ENCODE assay signal across 28 cellular contexts in genomic region chr19:33727331-33728028, GRCh38.
A peak's percentile ranks its signal among the peaks of the same experiment; 100 is the strongest.
DNase-seq lines count a peak whose midpoint lies in the region; ATAC-seq and TF ChIP-seq lines count a peak whose summit lies in the region.
"Had no signal": no experiment of that assay in that cellular context is flagged by ENCODE, and none has a peak within 500 bp of the region (broad histone marks: within the 10 kb centered on the region; RNA-seq: fewer than 3 reads in every experiment).

No MANE protein-coding gene starts in this region.

- H4K20me1 ChIP-seq in GM23338 (replicated peaks; ENCODE audit: insufficient read depth) = no peaks in the 10 kb centered on the region
- H4K20me1 ChIP-seq in osteoblast (ENCODE audit: insufficient read depth, low read length) = no peaks in the 10 kb centered on the region

- H3K27me3 ChIP-seq in GM23338 (ENCODE audit: insufficient read depth) (no peaks in the 10 kb centered on the region), osteoblast (ENCODE audit: insufficient read depth, low read length) (no peaks in the 10 kb centered on the region)
- H3K27me3 ChIP-seq: cardiac muscle cell had no signal

- H3K27ac Mint-ChIP-seq in GM23338 = peak overlapping the region; percentile 52; the same call in 1 of the 2 replicates
- H3K27ac Mint-ChIP-seq: activated CD4-positive, alpha-beta memory T cell treated with anti-CD3 and anti-CD28 coated beads for 36 hours; activated naive CD4-positive, alpha-beta T cell treated with anti-CD3 and anti-CD28 coated beads, Interleukin-2, amount 50 U/mL, for 24 hours; activated T-helper 1 cell treated with anti-CD3 and anti-CD28 coated beads, Interleukin-12 subunit alpha, Interleukin-12 subunit beta, Interleukin-2, Interleukin-4 antibody, amounts not matched to agents 30 ng/mL and 10 ng/mL and 1 ng/mL, durations not matched to agents 14 hours and 24 hours and 36 hours; effector memory CD8-positive, alpha-beta T cell; progenitor cell of endocrine pancreas; stimulated activated effector memory CD8-positive, alpha-beta T cell treated with anti-CD3 and anti-CD28 coated beads, Interleukin-12 subunit alpha, Interleukin-12 subunit beta, amount 100 ng/mL, for 72 hours; T-cell had no signal

- H3K79me2 ChIP-seq in GM23338 (replicated peaks; ENCODE audit: insufficient read depth) (no peaks in the 10 kb centered on the region), osteoblast (ENCODE audit: insufficient read depth, low read length) (no peaks in the 10 kb centered on the region)

- H3K4me2 ChIP-seq in GM23338 (no peak overlapping the region), osteoblast (ENCODE audit: insufficient read depth, low read length) (no peak overlapping the region)

- H3K9me3 ChIP-seq in osteoblast (ENCODE audit: low read depth, low read length) = no peaks in the 10 kb centered on the region

- no peak for DNase-seq in GM23338 (ENCODE audit: low spot score)
- DNase-seq in NCI-H1092 (lab: John Stamatoyannopoulos, UW) = peak; percentile 9
- DNase-seq in osteoblast (ENCODE audit: insufficient read length, low spot score, missing footprints) = peak; percentile 57
- no peak for DNase-seq in SK-N-DZ (ENCODE audit: low spot score)
- DNase-seq in left colon = no peak
- DNase-seq: activated CD4-positive, alpha-beta memory T cell treated with anti-CD3 and anti-CD28 coated beads for 36 hours; activated CD8-positive, alpha-beta memory T cell treated with anti-CD3 and anti-CD28 coated beads, Interleukin-2, amount 50 U/mL, for 4 hours; anterior cingulate cortex; cortex of kidney; effector memory CD8-positive, alpha-beta T cell; GOT3; heart left ventricle; KBM-7; mammary epithelial cell; MM.1S; NCI-H146; NCI-H226; stimulated activated CD4-positive, alpha-beta T cell treated with anti-CD3 and anti-CD28 coated beads, Interleukin-4, amount 100 ng/mL, for 24 hours; T-cell had no signal

- intact Hi-C loops in left colon (cut with DNase I, micrococcal nuclease) = no loop called here

- no peaks in the 10 kb centered on the region for H3F3A ChIP-seq in GM23338 (replicated peaks; ENCODE audit: low read depth)

- H3K4me1 Mint-ChIP-seq in GM23338 = peaks cover 6% of the 10 kb centered on the region; the same call in 2 of the 3 replicates
- H3K4me1 Mint-ChIP-seq: activated naive CD4-positive, alpha-beta T cell treated with anti-CD3 and anti-CD28 coated beads, Interleukin-2, amount 50 U/mL, for 24 hours; stimulated activated effector memory CD8-positive, alpha-beta T cell treated with anti-CD3 and anti-CD28 coated beads, Interleukin-12 subunit alpha, Interleukin-12 subunit beta, amount 100 ng/mL, for 72 hours; T-cell had no signal

- H3K36me3 Mint-ChIP-seq in GM23338 (ENCODE audit: low read depth) = peaks cover 10% of the 10 kb centered on the region; the same call in 2 of the 3 replicates
- H3K36me3 Mint-ChIP-seq: activated CD4-positive, alpha-beta memory T cell treated with anti-CD3 and anti-CD28 coated beads for 36 hours; activated naive CD4-positive, alpha-beta T cell treated with anti-CD3 and anti-CD28 coated beads, Interleukin-2, amount 50 U/mL, for 24 hours; stimulated activated effector memory CD8-positive, alpha-beta T cell treated with anti-CD3 and anti-CD28 coated beads, Interleukin-12 subunit alpha, Interleukin-12 subunit beta, amount 100 ng/mL, for 72 hours; T-cell had no signal

- no peak for ATAC-seq in GM23338
- no peak for ATAC-seq in left colon
- no peak for ATAC-seq in HG03108 (IDR thresholded peaks at IDR 0.05; ENCODE audit: unreplicated experiment)
- ATAC-seq: effector memory CD8-positive, alpha-beta T cell; heart left ventricle; sciatic nerve; stimulated activated effector memory CD8-positive, alpha-beta T cell treated with anti-CD3 and anti-CD28 coated beads, Interleukin-12 subunit alpha, Interleukin-12 subunit beta, amount 100 ng/mL, for 72 hours; T-cell had no signal

- no peak overlapping the region for H3K4me3 ChIP-seq in GM23338
- no peak overlapping the region for H3K4me3 ChIP-seq in osteoblast (ENCODE audit: insufficient read depth, low read length)
- H3K4me3 ChIP-seq: cardiac muscle cell, heart left ventricle had no signal

- H3K27ac ChIP-seq in GM23338 (ENCODE audit: low read depth) = no peak overlapping the region
- peak overlapping the region; percentile 72 for H3K27ac ChIP-seq in VCaP
- H3K27ac ChIP-seq in osteoblast (ENCODE audit: low read depth, low read length) = no peak overlapping the region
- H3K27ac ChIP-seq: C4-2B, cardiac muscle cell, heart left ventricle had no signal

- H3K36me3 ChIP-seq in GM23338 (ENCODE audit: insufficient read depth) (no peaks in the 10 kb centered on the region; the same call in 1 of the 2 replicates), osteoblast (ENCODE audit: insufficient read depth, low read length) (no peaks in the 10 kb centered on the region)
- H3K36me3 ChIP-seq: cardiac muscle cell, heart left ventricle had no signal

- H3K27me3 Mint-ChIP-seq in GM23338 (ENCODE audit: insufficient read depth, low read depth, poor library complexity) = peaks cover 9% of the 10 kb centered on the region

- peaks cover 6% of the 10 kb centered on the region; the same call in 2 of the 3 replicates for H3K9me3 Mint-ChIP-seq in GM23338
- H3K9me3 Mint-ChIP-seq: activated naive CD4-positive, alpha-beta T cell treated with anti-CD3 and anti-CD28 coated beads, Interleukin-2, amount 50 U/mL, for 24 hours; activated T-helper 1 cell treated with anti-CD3 and anti-CD28 coated beads, Interleukin-12 subunit alpha, Interleukin-12 subunit beta, Interleukin-2, Interleukin-4 antibody, amounts not matched to agents 30 ng/mL and 10 ng/mL and 1 ng/mL, durations not matched to agents 14 hours and 24 hours and 36 hours; effector memory CD8-positive, alpha-beta T cell; stimulated activated effector memory CD8-positive, alpha-beta T cell treated with anti-CD3 and anti-CD28 coated beads, Interleukin-12 subunit alpha, Interleukin-12 subunit beta, amount 100 ng/mL, for 72 hours had no signal

- TF ChIP-seq CTCF in GM23338 (conservative IDR thresholded peaks at IDR 0.05; ENCODE audit: low read depth in 2 of 2) (no peak), VCaP (conservative IDR thresholded peaks at IDR 0.05) (no peak), osteoblast (IDR thresholded peaks at IDR 0.05; ENCODE audit: extremely low read depth, low read depth, low read length) (no peak)

- no peaks in the 10 kb centered on the region for H3K9me2 ChIP-seq in GM23338 (ENCODE audit: insufficient read depth)

- no peak overlapping the region for H3K4me3 Mint-ChIP-seq in GM23338
- H3K4me3 Mint-ChIP-seq: activated CD4-positive, alpha-beta memory T cell treated with anti-CD3 and anti-CD28 coated beads for 36 hours; activated naive CD4-positive, alpha-beta T cell treated with anti-CD3 and anti-CD28 coated beads, Interleukin-2, amount 50 U/mL, for 24 hours; activated T-helper 1 cell treated with anti-CD3 and anti-CD28 coated beads, Interleukin-12 subunit alpha, Interleukin-12 subunit beta, Interleukin-2, Interleukin-4 antibody, amounts not matched to agents 30 ng/mL and 10 ng/mL and 1 ng/mL, durations not matched to agents 14 hours and 24 hours and 36 hours; effector memory CD8-positive, alpha-beta T cell; stimulated activated effector memory CD8-positive, alpha-beta T cell treated with anti-CD3 and anti-CD28 coated beads, Interleukin-12 subunit alpha, Interleukin-12 subunit beta, amount 100 ng/mL, for 72 hours; T-cell had no signal

- H3K4me1 ChIP-seq in GM23338 (ENCODE audit: insufficient read depth) (no peaks in the 10 kb centered on the region), osteoblast (ENCODE audit: insufficient read depth, low read length) (no peaks in the 10 kb centered on the region)
- H3K4me1 ChIP-seq: heart left ventricle had no signal

- H2AFZ ChIP-seq in GM23338 (no peak overlapping the region), osteoblast (ENCODE audit: low read length) (no peak overlapping the region)

TF ChIP-seq in GM23338, 12 proteins besides CTCF, POLR2A, EP300 and RAD21 (continues in another document):
- no peak for TF ChIP-seq ZNF331 (CRISPR knock-in tag; IDR thresholded peaks at IDR 0.05; ENCODE audit: low read depth)
- TF ChIP-seq EZH2 (IDR thresholded peaks at IDR 0.05; ENCODE audit: low read depth, unreplicated experiment) = no peak
- TF ChIP-seq ZNF114 (CRISPR knock-in tag; IDR thresholded peaks at IDR 0.05) = no peak
- TF ChIP-seq CREB1 (CRISPR knock-in tag; IDR thresholded peaks at IDR 0.05; ENCODE audit: low read depth) = no peak
- TF ChIP-seq ETS1 (IDR thresholded peaks at IDR 0.05) = no peak
- no peak for TF ChIP-seq NANOG (IDR thresholded peaks at IDR 0.05; ENCODE audit: borderline replicate concordance)

Comparison
In these comparisons a context has a peak if more than half of its experiments do, and no peak if none do; other contexts are left out.
1. DNase-seq: peak in NCI-H1092 (single experiment) and osteoblast (single experiment); none in GM23338 (single experiment), SK-N-DZ (single experiment) and left colon (0 of 2).